32 cellular contexts compared by ENCODE assay signal in the genomic region with DNA sequence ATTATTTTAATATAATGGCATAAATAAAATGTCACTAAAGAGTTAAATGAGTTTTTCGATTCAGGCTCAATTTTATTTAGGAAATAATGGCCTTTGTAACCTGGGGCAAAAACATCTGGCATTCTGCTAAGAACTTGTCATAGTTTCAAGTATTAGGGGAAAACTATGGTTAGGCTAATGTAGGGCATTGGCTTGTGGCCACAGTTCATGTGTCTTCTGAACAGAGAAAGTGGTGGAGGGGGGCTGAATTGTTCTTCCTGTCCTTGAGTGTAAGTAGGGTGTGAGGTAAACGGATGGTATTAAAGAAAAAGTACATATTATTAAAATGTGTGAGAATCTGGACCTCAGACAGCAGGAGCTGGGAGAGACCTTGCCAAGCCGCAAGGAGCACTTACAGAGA.
"Had no signal": no experiment of that assay in that cellular context is flagged by ENCODE, and none has a peak within 500 bp of the region (broad histone marks: within the 10 kb centered on the region; RNA-seq: fewer than 3 reads in every experiment).

No MANE protein-coding gene starts in this region.

- ATAC-seq: naive thymus-derived CD4-positive, alpha-beta T cell; natural killer cell; psoas muscle; right cardiac atrium; right lobe of liver; stimulated activated naive B cell treated with anti-CD40 and anti-IgM and Interleukin-4, amounts not matched to agents 10 μg/mL and 1 μg/mL and 100 μg/mL, for 72 hours; stimulated activated naive CD8-positive, alpha-beta T cell treated with anti-CD3 and anti-CD28 coated beads, Interleukin-15, amount 100 ng/mL, for 72 hours; stimulated activated naive CD8-positive, alpha-beta T cell treated with anti-CD3 and anti-CD28 coated beads, Interleukin-15, Interleukin-2, amounts not matched to agents 100 U/mL and 50 U/mL, for 24 hours; upper lobe of right lung had no signal

- H3K4me3 Mint-ChIP-seq: naive thymus-derived CD4-positive, alpha-beta T cell; natural killer cell; nephron progenitor cell; neural crest cell; stimulated activated naive B cell treated with anti-CD40 and anti-IgM and Interleukin-4, amounts not matched to agents 10 μg/mL and 1 μg/mL and 100 μg/mL, for 72 hours; stimulated activated naive CD8-positive, alpha-beta T cell treated with anti-CD3 and anti-CD28 coated beads, Interleukin-15, amount 100 ng/mL, for 72 hours; type B pancreatic cell had no signal

- H3K4me3 ChIP-seq: ovary, psoas muscle, right lobe of liver, skin epidermis, smooth muscle cell, spleen, suprapubic skin, testis, tibial artery, transverse colon, upper lobe of right lung, uterus had no signal

- DNase-seq: naive thymus-derived CD4-positive, alpha-beta T cell; natural killer cell; nephron progenitor cell; nucleus accumbens; ovary; posterior cingulate gyrus; psoas muscle; right cardiac atrium; right lobe of liver; spleen; stimulated activated CD4-positive, alpha-beta T cell treated with anti-CD3 and anti-CD28 coated beads, Interleukin-12 subunit alpha, Interleukin-12 subunit beta, amount 100 ng/mL, for 4 hours; stimulated activated CD4-positive, alpha-beta T cell treated with anti-CD3 and anti-CD28 coated beads, Interleukin-1b, Interleukin-23, amount 100 ng/mL, for 48 hours; stimulated activated CD4-positive, alpha-beta T cell treated with anti-CD3 and anti-CD28 coated beads, Interleukin-4, amount 100 ng/mL, for 1 hour; stimulated activated CD4-positive, alpha-beta T cell treated with anti-CD3 and anti-CD28 coated beads, Interleukin-4, amount 100 ng/mL, for 4 hours; stimulated activated CD8-positive, alpha-beta memory T cell treated with anti-CD3 and anti-CD28 coated beads, Interleukin-4, amount 100 ng/mL, for 48 hours; stimulated activated naive B cell treated with anti-CD40 and anti-IgM and Interleukin-4, amounts not matched to agents 10 μg/mL and 1 μg/mL and 100 μg/mL, for 72 hours; stimulated activated naive CD8-positive, alpha-beta T cell treated with anti-CD3 and anti-CD28 coated beads, Interleukin-15, amount 100 ng/mL, for 72 hours; stimulated activated naive CD8-positive, alpha-beta T cell treated with anti-CD3 and anti-CD28 coated beads, Interleukin-15, Interleukin-2, amounts not matched to agents 100 U/mL and 50 U/mL, for 24 hours; substantia nigra; testis; tibial artery; transverse colon; upper lobe of right lung; uterus had no signal

- H3K27ac Mint-ChIP-seq: naive thymus-derived CD4-positive, alpha-beta T cell; natural killer cell; nephron progenitor cell; progenitor cell of endocrine pancreas; stimulated activated naive B cell treated with anti-CD40 and anti-IgM and Interleukin-4, amounts not matched to agents 10 μg/mL and 1 μg/mL and 100 μg/mL, for 72 hours; stimulated activated naive CD8-positive, alpha-beta T cell treated with anti-CD3 and anti-CD28 coated beads, Interleukin-15, amount 100 ng/mL, for 72 hours; type B pancreatic cell had no signal

- H3K4me1 ChIP-seq: parathyroid adenoma, psoas muscle, right lobe of liver, suprapubic skin, tibial artery, transverse colon, upper lobe of right lung, uterus had no signal

- H3K9me3 Mint-ChIP-seq: natural killer cell; nephron progenitor cell; neural crest cell; stimulated activated naive B cell treated with anti-CD40 and anti-IgM and Interleukin-4, amounts not matched to agents 10 μg/mL and 1 μg/mL and 100 μg/mL, for 72 hours; stimulated activated naive CD8-positive, alpha-beta T cell treated with anti-CD3 and anti-CD28 coated beads, Interleukin-15, amount 100 ng/mL, for 72 hours; type B pancreatic cell had no signal

- H3K4me1 Mint-ChIP-seq: naive thymus-derived CD4-positive, alpha-beta T cell; stimulated activated naive B cell treated with anti-CD40 and anti-IgM and Interleukin-4, amounts not matched to agents 10 μg/mL and 1 μg/mL and 100 μg/mL, for 72 hours; stimulated activated naive CD8-positive, alpha-beta T cell treated with anti-CD3 and anti-CD28 coated beads, Interleukin-15, amount 100 ng/mL, for 72 hours had no signal

- H3K9me3 ChIP-seq: neutrophil, ovary, psoas muscle, right lobe of liver, spleen, suprapubic skin, testis, tibial artery, transverse colon, upper lobe of right lung, uterus had no signal

- H3K27ac ChIP-seq: neutrophil, ovary, parathyroid adenoma, psoas muscle, right lobe of liver, skin epidermis, spleen, suprapubic skin, testis, tibial artery, transverse colon, upper lobe of right lung, uterus had no signal

- H3K36me3 Mint-ChIP-seq: natural killer cell; stimulated activated naive B cell treated with anti-CD40 and anti-IgM and Interleukin-4, amounts not matched to agents 10 μg/mL and 1 μg/mL and 100 μg/mL, for 72 hours; type B pancreatic cell had no signal

- H3K36me3 ChIP-seq: neutrophil, ovary, right lobe of liver, spleen, suprapubic skin, tibial artery, transverse colon, upper lobe of right lung, uterus had no signal

- H3K27me3 ChIP-seq: ovary, right lobe of liver, testis, upper lobe of right lung, uterus had no signal
